14 cellular contexts compared by ENCODE assay signal in the genomic region with DNA sequence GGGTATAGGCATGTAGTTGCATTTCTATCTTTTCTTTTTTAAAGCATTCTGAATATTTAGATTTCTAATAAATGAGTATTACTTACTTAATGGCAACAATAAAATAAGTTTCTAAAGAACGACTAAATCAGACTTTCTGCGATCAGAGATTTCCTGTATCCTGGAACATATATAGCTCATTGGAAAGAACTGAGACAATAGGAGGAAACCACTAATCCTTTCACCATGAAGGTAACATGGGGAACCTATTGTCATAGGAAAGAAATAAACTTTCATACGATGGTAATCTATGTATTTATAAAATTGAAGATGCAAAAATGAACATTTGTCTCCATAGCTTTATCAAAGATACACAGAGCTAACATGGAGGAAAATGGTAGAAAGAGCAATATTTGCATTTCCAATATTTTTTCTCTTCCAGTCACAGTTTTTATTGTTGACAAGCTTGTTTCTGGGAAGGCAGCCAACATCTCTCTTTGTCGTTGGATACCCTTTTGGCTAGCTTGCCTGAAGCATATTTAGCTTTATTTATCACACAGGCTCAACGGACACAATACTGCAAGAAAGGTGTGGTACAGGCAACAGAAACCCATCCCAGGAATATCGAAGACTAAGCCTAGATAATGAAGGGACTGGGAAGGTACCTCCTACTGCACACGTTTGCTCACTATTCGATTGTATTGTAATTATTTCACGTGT.
A peak's percentile ranks its signal among the peaks of the same experiment; 100 is the strongest.
DNase-seq lines count a peak whose midpoint lies in the region; TF ChIP-seq lines count a peak whose summit lies in the region.
"Had no signal": no experiment of that assay in that cellular context is flagged by ENCODE, and none has a peak within 500 bp of the region (broad histone marks: within the 10 kb centered on the region; RNA-seq: fewer than 3 reads in every experiment).

No MANE protein-coding gene starts in this region.

- no peak overlapping the region for H3K4me3 ChIP-seq in breast epithelium

- DNase-seq in DMS153 treated with DMSO at 0.1 percent for 48 hours (lab: John Stamatoyannopoulos, UW; ENCODE audit: unreplicated experiment): peak; percentile 89
- peak; percentile 79 for DNase-seq in NCI-H1694 (lab: John Stamatoyannopoulos, UW)
- DNase-seq in astrocyte of the hippocampus (ENCODE audit: low read depth, low spot score): peak; percentile 73
- peak; percentile 40 for DNase-seq in left kidney (ENCODE audit: low read depth, low spot score)
- no peak for DNase-seq in breast epithelium (ENCODE audit: low spot score in 2 of 2)
- no peak for DNase-seq in KBM-7
- no peak for DNase-seq in kidney tubule cell (ENCODE audit: low spot score)
- no peak for DNase-seq in putamen (ENCODE audit: low spot score)
- DNase-seq: activated CD4-positive, alpha-beta memory T cell treated with anti-CD3 and anti-CD28 coated beads for 36 hours; activated effector memory CD4-positive, alpha-beta T cell treated with anti-CD3 and anti-CD28 coated beads, Interleukin-2, amount 50 U/mL, for 16 hours; DND-41; T1000 had no signal

- intact Hi-C loops in breast epithelium (cut with DNase I; ENCODE audit: low total_unique reads): no loop called here

- in situ Hi-C loops in KBM-7 (cut with MboI; ENCODE audit: low pct_unique_long_range_greater_than_20kb, low sequenced_read_pairs): no loop called here

- H3K4me1 ChIP-seq in breast epithelium: no peaks in the 10 kb centered on the region
- H3K4me1 ChIP-seq: parathyroid adenoma had no signal

- TF ChIP-seq CTCF in breast epithelium (IDR thresholded peaks at IDR 0.05): no peak

- no peak overlapping the region for H3K27ac ChIP-seq in breast epithelium
- H3K27ac ChIP-seq: parathyroid adenoma, RWPE1 had no signal

- TF ChIP-seq POLR2A in breast epithelium (IDR thresholded peaks at IDR 0.05): no peak

- H3K36me3 ChIP-seq in breast epithelium: no peaks in the 10 kb centered on the region

- no peaks in the 10 kb centered on the region for H3K27me3 ChIP-seq in breast epithelium

- no peaks in the 10 kb centered on the region for H3K9me3 ChIP-seq in breast epithelium

Comparison
In these comparisons a context has a peak if more than half of its experiments do, and no peak if none do; other contexts are left out.
1. DNase-seq: peak in DMS153 treated with DMSO at 0.1 percent for 48 hours (single experiment), NCI-H1694 (single experiment), astrocyte of the hippocampus (single experiment) and left kidney (single experiment); none in breast epithelium (0 of 2), KBM-7 (single experiment), kidney tubule cell (single experiment) and putamen (single experiment).